In the genomic region with DNA sequence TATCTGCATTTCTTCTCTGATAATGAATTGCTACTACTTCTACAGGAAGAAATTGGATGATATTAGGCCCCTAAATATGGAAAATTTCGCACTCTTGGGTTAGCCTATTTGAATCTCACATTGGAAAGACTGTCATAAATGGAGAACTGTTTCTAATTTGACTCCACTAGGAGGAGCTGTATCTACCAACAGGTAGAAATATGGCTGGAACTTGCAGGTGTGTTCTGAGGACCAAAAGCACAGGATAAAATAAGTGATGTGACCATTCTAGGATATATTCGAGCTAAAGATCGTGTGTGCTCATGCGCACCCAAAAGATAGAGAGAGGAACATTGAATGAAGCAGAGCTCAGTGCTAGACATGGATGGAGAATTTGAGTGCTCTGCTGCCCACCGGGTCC, we compare ENCODE assay signal across 20 cellular contexts. TPM values are rescaled to one million over a fixed set of nuclear protein-coding genes. Genes with fewer than 3 reads are reported as not detected.
A peak's percentile ranks its signal among the peaks of the same experiment; 100 is the strongest.
DNase-seq lines count a peak whose midpoint lies in the region; ATAC-seq, FAIRE-seq and TF ChIP-seq lines count a peak whose summit lies in the region.
"Had no signal": no experiment of that assay in that cellular context is flagged by ENCODE, and none has a peak within 500 bp of the region (broad histone marks: within the 10 kb centered on the region; RNA-seq: fewer than 3 reads in every experiment).

No MANE protein-coding gene starts in this region.

- H4K20me1 ChIP-seq in KMS-11 (ENCODE audit: insufficient read depth): no peaks in the 10 kb centered on the region
- H4K20me1 ChIP-seq in K562 (replicated peaks; ENCODE audit: control insufficient read depth, insufficient read depth, low read length): no peaks in the 10 kb centered on the region
- H4K20me1 ChIP-seq in neural cell (ENCODE audit: insufficient read depth): no peaks in the 10 kb centered on the region

- POLR2A ChIA-PET in K562 (lab: Yijun Ruan, JAX): no interaction called here

- peak; percentile 5 for DNase-seq in NCI-H1105 treated with DMSO at 0.1 percent for 48 hours (lab: John Stamatoyannopoulos, UW)
- DNase-seq in NCI-H1105 (lab: John Stamatoyannopoulos, UW): no peak
- DNase-seq in K562 (ENCODE audit: extremely low read depth in 1 of 4, low spot score in 3 of 4): no peak
- DNase-seq in stimulated activated CD4-positive, alpha-beta T cell treated with anti-CD3 and anti-CD28 coated beads, Interleukin-12 subunit alpha, Interleukin-12 subunit beta, amount 100 ng/mL, for 4 hours: no peak
- DNase-seq in T-helper 1 cell: no peak
- DNase-seq: activated CD4-positive, CD25-positive, alpha-beta regulatory T cell treated with anti-CD3 and anti-CD28 coated beads, Interleukin-2, amount 50 U/mL, for 72 hours; activated naive CD4-positive, alpha-beta T cell treated with Interleukin-2 at 50 U/mL for 16 hours; body of pancreas; CD8-positive, alpha-beta memory T cell; effector CD8-positive, alpha-beta T cell; foreskin fibroblast; NCI-H1048; NCI-H446 treated with DMSO at 0.1 percent for 48 hours; retina; stimulated activated CD4-positive, alpha-beta T cell treated with anti-CD3 and anti-CD28 coated beads, Interleukin-1b, Interleukin-23, amount 100 ng/mL, for 48 hours had no signal

- CTCF ChIA-PET in K562 (lab: Yijun Ruan, JAX; ENCODE audit: low intra/inter-chr PET ratio): no interaction called here

- in situ Hi-C loops in K562 (cut with MboI): no loop called here

- H3K27ac ChIP-seq in KMS-11 (no peak overlapping the region), K562 (ENCODE audit: extremely low read depth, low read depth, low read length) (no peak overlapping the region), neural cell (ENCODE audit: low read length) (no peak overlapping the region)
- H3K27ac ChIP-seq: body of pancreas, suprapubic skin had no signal

- H3K9me1 ChIP-seq in K562 (ENCODE audit: control insufficient read depth, insufficient read depth, low read length): no peaks in the 10 kb centered on the region

- FAIRE-seq in K562 (lab: Jason Lieb, UNC): peak; percentile 29

- no TSS peak for BruUV-seq in K562 (replicated peaks; lab: Mats Ljungman, UMichigan)

- H3K4me1 ChIP-seq in KMS-11 (ENCODE audit: low read depth, poor library complexity, severe bottlenecking): no peaks in the 10 kb centered on the region
- peaks cover 0 to 1% of the 10 kb centered on the region in 2 experiments; a peak in 3 of 5 replicates for H3K4me1 ChIP-seq in K562 (replicated peaks in 1 of 2; ENCODE audit: control insufficient read depth in 2 of 2, insufficient read depth in 2 of 2, low read length in 2 of 2)
- H3K4me1 ChIP-seq: body of pancreas had no signal

- H2AFZ ChIP-seq in KMS-11 (ENCODE audit: low read depth) (no peak overlapping the region), K562 (ENCODE audit: low read depth, low read length) (no peak overlapping the region), neural cell (ENCODE audit: low read depth, low read length) (no peak overlapping the region)

- H3K27me3 ChIP-seq in KMS-11 (ENCODE audit: insufficient read depth, low read depth): no peaks in the 10 kb centered on the region
- H3K27me3 ChIP-seq in K562 (ENCODE audit: control insufficient read depth in 2 of 2, insufficient read depth in 2 of 2, low read length in 2 of 2): peaks cover 0 to 11% of the 10 kb centered on the region in 2 experiments; a peak in 1 of 5 replicates
- no peaks in the 10 kb centered on the region for H3K27me3 ChIP-seq in neural cell (ENCODE audit: insufficient read depth, low read depth, low read length)
- H3K27me3 ChIP-seq: body of pancreas, suprapubic skin had no signal

- TF ChIP-seq POLR2A in K562 (conservative IDR thresholded peaks at IDR 0.05): no peak

- H3K36me3 ChIP-seq in KMS-11 (ENCODE audit: insufficient read depth): no peaks in the 10 kb centered on the region
- H3K36me3 ChIP-seq in K562 (ENCODE audit: control insufficient read depth, insufficient read depth, low read length): no peaks in the 10 kb centered on the region
- H3K36me3 ChIP-seq in neural cell (ENCODE audit: insufficient read depth, low read length): no peaks in the 10 kb centered on the region
- H3K36me3 ChIP-seq: suprapubic skin had no signal

- H3K9me3 ChIP-seq in K562 (replicated peaks; ENCODE audit: control insufficient read depth, insufficient read depth, low read depth, low read length) (no peaks in the 10 kb centered on the region), neural cell (ENCODE audit: low read length) (no peaks in the 10 kb centered on the region)
- H3K9me3 ChIP-seq: body of pancreas, suprapubic skin had no signal

- no peak for TF ChIP-seq RAD21 in K562 (CRISPR knock-in tag; conservative IDR thresholded peaks at IDR 0.05 in 1 of 2, IDR thresholded peaks at IDR 0.05 in 1 of 2)
- no peak for TF ChIP-seq RAD21 in neural cell (conservative IDR thresholded peaks at IDR 0.05)

- TF ChIP-seq EP300 in K562 (IDR thresholded peaks at IDR 0.05; ENCODE audit: low read length) (no peak), neural cell (conservative IDR thresholded peaks at IDR 0.05; ENCODE audit: poor library complexity, severe bottlenecking) (no peak)

- H3K79me2 ChIP-seq in KMS-11 (ENCODE audit: insufficient read depth, low read depth) (no peaks in the 10 kb centered on the region), K562 (ENCODE audit: control insufficient read depth, insufficient read depth, low read length) (no peaks in the 10 kb centered on the region), neural cell (replicated peaks; ENCODE audit: insufficient read depth, low read length) (no peaks in the 10 kb centered on the region)

- intact Hi-C loops in K562 (cut with micrococcal nuclease): loop anchor here (10.0 kb wide), 1 partner anchor 434 kb away; no protein-coding TSS in a partner anchor

- H3F3A ChIP-seq in neural cell (ENCODE audit: insufficient read depth, low read length, poor library complexity, severe bottlenecking): no peaks in the 10 kb centered on the region

- ATAC-seq in K562 (no peak), GM21515 (IDR thresholded peaks at IDR 0.05; ENCODE audit: unreplicated experiment) (no peak)
- ATAC-seq: body of pancreas had no signal

- H3K9ac ChIP-seq in KMS-11: no peak overlapping the region
- no peak overlapping the region for H3K9ac ChIP-seq in K562 (ENCODE audit: insufficient read depth in 1 of 2, low read depth in 2 of 2, low read length in 2 of 2)
- H3K9ac ChIP-seq in neural cell (ENCODE audit: low read length): no peak overlapping the region

- H3K9me2 ChIP-seq in neural cell (ENCODE audit: insufficient read depth, low read length): no peaks in the 10 kb centered on the region

- whole genome bisulfite sequencing in K562 (ENCODE audit: insufficient coverage, low coverage, missing lambda C conversion rate): 0% methylated on average over 5 of the region's 5 CpGs

- TF ChIP-seq CTCF in KMS-11 (conservative IDR thresholded peaks at IDR 0.05; ENCODE audit: low read depth, low read length) (peak; percentile 52), K562 (IDR thresholded peaks at IDR 0.05 in 2 of 3, conservative IDR thresholded peaks at IDR 0.05 in 1 of 3; ENCODE audit: insufficient read depth in 2 of 3, low read depth in 1 of 3, low read length in 3 of 3) (peak; percentile 30 to 42 (median 33); a peak in 3 of 6 replicates), neural cell (IDR thresholded peaks at IDR 0.05; ENCODE audit: poor library complexity, severe bottlenecking) (peak; percentile 10)

- H3K4me3 ChIP-seq in KMS-11 (IDR thresholded peaks at IDR 0.05; ENCODE audit: insufficient read depth, low read depth, low read length) (no peak overlapping the region), K562 (no peak overlapping the region), neural cell (ENCODE audit: low read length) (no peak overlapping the region)
- H3K4me3 ChIP-seq: body of pancreas, suprapubic skin had no signal

- no peak overlapping the region for H3K4me2 ChIP-seq in KMS-11
- H3K4me2 ChIP-seq in K562 (ENCODE audit: insufficient read depth, low read length): no peak overlapping the region
- H3K4me2 ChIP-seq in neural cell (ENCODE audit: low read length): no peak overlapping the region

RNA-seq across cellular contexts. Expression of gene NKAP, which starts 4.8 kb away (rescaled TPM):
- total RNA-seq in K562 (2011; cell fraction: chromatin; rRNA removed; ENCODE audit: low replicate concordance): 5.0 and 13.7 TPM in 2 replicates
- total RNA-seq in K562 (2011; cell fraction: nucleolus; rRNA removed): 3.0 and 3.2 TPM in 2 replicates
- total RNA-seq in K562 (2011; cell fraction: nucleoplasm; rRNA removed): 5.2 and 14.0 TPM in 2 replicates
- total RNA-seq in K562 (2014; rRNA removed) (7.1 and 8.1 TPM in 2 replicates), K562 (2014; rRNA removed; fragmentation: Illumina TruSeq; extraction: Trizol) (8.2 and 10.6 TPM in 2 replicates), K562 (2015; rRNA removed; fragmentation: Illumina TruSeq; extraction: Trizol) (6.3 and 7.0 TPM in 2 replicates), K562 (2021) (8.2 and 8.8 TPM in 2 replicates)
- polyA plus RNA-seq in K562 (2011; rRNA removed) (5.6 and 6.3 TPM in 2 replicates), K562 (2014; fragmentation: Illumina TruSeq; extraction: Trizol) (5.8 and 6.7 TPM in 2 replicates), K562 (2014; fragmentation: Nextera tagmentation; extraction: Ambion mirVana) (1 to 10 TPM; 3.1 to 3.4 TPM), K562 (2014; rRNA removed) (6.4 and 8.3 TPM in 2 replicates), neural cell (4.7 and 6.3 TPM in 2 replicates)
- 3.6 and 4.1 TPM in 2 replicates for polyA plus RNA-seq in K562 (2011; cell fraction: cytosol; rRNA removed)
- 2.1 and 2.2 TPM in 2 replicates for polyA plus RNA-seq in K562 (2011; cell fraction: nucleus; rRNA removed)
- polyA plus RNA-seq in K562 (2012): 5.4 and 9.4 TPM in 2 replicates
- 4.8 and 6.5 TPM in 2 replicates for polyA minus RNA-seq in K562 (2011; rRNA and poly(A)+ RNA removed)
- 2.9 and 3.5 TPM in 2 replicates for polyA minus RNA-seq in K562 (2011; cell fraction: cytosol; rRNA and poly(A)+ RNA removed)
- 2.3 and 4.4 TPM in 2 replicates for polyA minus RNA-seq in K562 (2011; cell fraction: nucleus; rRNA and poly(A)+ RNA removed)
- polyA minus RNA-seq in neural cell: 11.9 and 12.8 TPM in 2 replicates

RNA-seq across cellular contexts. Expression of gene AKAP14, which starts 52.7 kb away (rescaled TPM):
- not detected in 2 replicates for total RNA-seq in K562 (2011; cell fraction: chromatin; rRNA removed; ENCODE audit: low replicate concordance)
- not detected in 2 replicates for total RNA-seq in K562 (2011; cell fraction: nucleolus; rRNA removed)
- 1.6 TPM in 1 of 2 replicates, not detected in the other for total RNA-seq in K562 (2011; cell fraction: nucleoplasm; rRNA removed)
- total RNA-seq in K562 (2014; rRNA removed) (not detected in 2 replicates), K562 (2014; rRNA removed; fragmentation: Illumina TruSeq; extraction: Trizol) (0.48 TPM in 1 of 2 replicates, not detected in the other), K562 (2015; rRNA removed; fragmentation: Illumina TruSeq; extraction: Trizol) (not detected in 2 replicates), K562 (2021) (not detected in 2 replicates)
- polyA plus RNA-seq in K562 (2011; rRNA removed) (not detected in 2 replicates), K562 (2014; fragmentation: Illumina TruSeq; extraction: Trizol) (not detected in 2 replicates), K562 (2014; fragmentation: Nextera tagmentation; extraction: Ambion mirVana) (not detected), K562 (2014; rRNA removed) (not detected in 2 replicates), neural cell (4.2 TPM in 1 of 2 replicates, not detected in the other)
- not detected in 2 replicates for polyA plus RNA-seq in K562 (2011; cell fraction: cytosol; rRNA removed)
- polyA plus RNA-seq in K562 (2011; cell fraction: nucleus; rRNA removed): not detected in 2 replicates
- polyA plus RNA-seq in K562 (2012): not detected in 2 replicates
- not detected in 2 replicates for polyA minus RNA-seq in K562 (2011; rRNA and poly(A)+ RNA removed)
- not detected in 2 replicates for polyA minus RNA-seq in K562 (2011; cell fraction: cytosol; rRNA and poly(A)+ RNA removed)
- not detected in 2 replicates for polyA minus RNA-seq in K562 (2011; cell fraction: nucleus; rRNA and poly(A)+ RNA removed)
- 4.6 TPM in 1 of 2 replicates, not detected in the other for polyA minus RNA-seq in neural cell
- total RNA-seq: body of pancreas; CD8-positive, alpha-beta memory T cell; suprapubic skin; T-helper 1 cell treated with Interleukin-12 subunit alpha and Interleukin-12 subunit beta and Interleukin-4 antibody, amounts not matched to agents 30 ng/mL and 1 ng/mL, for 36 hours had no signal
- polyA plus RNA-seq: CD8-positive, alpha-beta memory T cell had no signal
